In genomic region chr1:84000196-84000885, GRCh38 we compare ENCODE assay signal across 19 cellular contexts. TPM values are rescaled to one million over a fixed set of nuclear protein-coding genes. Genes with fewer than 3 reads are reported as not detected.
A peak's percentile ranks its signal among the peaks of the same experiment; 100 is the strongest.
DNase-seq lines count a peak whose midpoint lies in the region; ATAC-seq, FAIRE-seq and TF ChIP-seq lines count a peak whose summit lies in the region.
"Had no signal": no experiment of that assay in that cellular context is flagged by ENCODE, and none has a peak within 500 bp of the region (broad histone marks: within the 10 kb centered on the region; RNA-seq: fewer than 3 reads in every experiment).

No MANE protein-coding gene starts in this region.

- no peak for DNase-seq in CD4-positive, alpha-beta T cell
- DNase-seq in GM23248, result no peak
- no peak for DNase-seq in naive thymus-derived CD8-positive, alpha-beta T cell
- DNase-seq in left colon, result no peak
- DNase-seq in DMS79 treated with DMSO at 0.1 percent for 48 hours (lab: John Stamatoyannopoulos, UW), result no peak
- no peak for DNase-seq in dedifferentiated amniotic fluid mesenchymal stem cell (ENCODE audit: extremely low spot score)
- DNase-seq in HTR-8/SVneo (ENCODE audit: insufficient read length, low spot score), result no peak
- DNase-seq: activated CD8-positive, alpha-beta memory T cell treated with anti-CD3 and anti-CD28 coated beads, Interleukin-2, amount 50 U/mL, for 4 hours; BE2C; DMS79; effector CD4-positive, alpha-beta T cell; NCI-H1930; NCI-H774 had no signal

- 88 to 89% methylated on average over 8 of the region's 8 CpGs for WGBS in GM23248 (ENCODE audit: low coverage in 1 of 2, low lambda C conversion rate in 2 of 2, missing lambda C conversion rate in 2 of 2), 2 experiments

- no peak for TF ChIP-seq CTCF in CD4-positive, alpha-beta T cell (IDR thresholded peaks at IDR 0.05)

- peaks cover 76% of the 10 kb centered on the region for H3K27me3 Mint-ChIP-seq in CD4-positive, alpha-beta T cell
- peaks cover 55 to 90% (median 59%) of the 10 kb centered on the region in 5 donors for H3K27me3 Mint-ChIP-seq in naive thymus-derived CD8-positive, alpha-beta T cell

- H3K4me1 Mint-ChIP-seq in CD4-positive, alpha-beta T cell (ENCODE audit: low read depth), result peaks cover 18% of the 10 kb centered on the region
- H3K4me1 Mint-ChIP-seq in naive thymus-derived CD8-positive, alpha-beta T cell, result peaks cover 7 to 23% (median 17%) of the 10 kb centered on the region in 4 donors

- H3K9me3 ChIP-seq in CD4-positive, alpha-beta T cell (ENCODE audit: control insufficient read depth, low read length), result no peaks in the 10 kb centered on the region
- H3K9me3 ChIP-seq in GM23248 (ENCODE audit: low read depth), result no peaks in the 10 kb centered on the region
- H3K9me3 ChIP-seq: BE2C, prostate gland, SJSA1 had no signal

- H4K20me1 ChIP-seq in GM23248 (ENCODE audit: insufficient read depth), result no peaks in the 10 kb centered on the region

- H3K27me3 ChIP-seq in CD4-positive, alpha-beta T cell (ENCODE audit: control insufficient read depth, insufficient read depth, low read length), result peaks cover 50% of the 10 kb centered on the region
- no peaks in the 10 kb centered on the region for H3K27me3 ChIP-seq in GM23248 (replicated peaks; ENCODE audit: insufficient read depth)
- H3K27me3 ChIP-seq: BE2C, SJSA1 had no signal

- no peak overlapping the region for H3K27ac ChIP-seq in CD4-positive, alpha-beta T cell (ENCODE audit: low read depth, low read length)
- H3K27ac ChIP-seq in GM23248 (no peak overlapping the region), angular gyrus (ENCODE audit: low read depth, low read length) (peak overlapping the region; percentile 50)
- H3K27ac ChIP-seq: SJSA1 had no signal

- H3K4me1 ChIP-seq in GM23248 (ENCODE audit: insufficient read depth), result peaks cover 3% of the 10 kb centered on the region
- H3K4me1 ChIP-seq: BE2C, prostate gland had no signal

- no peaks in the 10 kb centered on the region for H3K36me3 Mint-ChIP-seq in CD4-positive, alpha-beta T cell (ENCODE audit: low read depth)
- H3K36me3 Mint-ChIP-seq in naive thymus-derived CD8-positive, alpha-beta T cell, result peaks cover 0 to 5% (median 0%) of the 10 kb centered on the region in 3 donors
- H3K36me3 Mint-ChIP-seq: memory B cell had no signal

- H3K36me3 ChIP-seq in GM23248 (ENCODE audit: low read depth), result no peaks in the 10 kb centered on the region
- H3K36me3 ChIP-seq: BE2C, prostate gland had no signal

- no peaks in the 10 kb centered on the region for H3K79me2 ChIP-seq in GM23248 (ENCODE audit: insufficient read depth)

- intact Hi-C loops in CD4-positive, alpha-beta T cell (cut with DNase I, micrococcal nuclease), result no loop called here
- intact Hi-C loops in left colon (cut with DNase I, micrococcal nuclease), result no loop called here

- no peak overlapping the region for H3K4me2 ChIP-seq in GM23248 (ENCODE audit: unreplicated experiment)

- peaks cover 17% of the 10 kb centered on the region for H3F3A ChIP-seq in GM23248 (ENCODE audit: insufficient read depth)

- ATAC-seq in CD4-positive, alpha-beta T cell (ENCODE audit: poor library complexity), result no peak
- no peak for ATAC-seq in naive thymus-derived CD8-positive, alpha-beta T cell
- no peak for ATAC-seq in left colon

- POLR2A ChIA-PET in CD4-positive, alpha-beta T cell (lab: Charles Lee), result no interaction called here
- POLR2A ChIA-PET in naive thymus-derived CD8-positive, alpha-beta T cell (lab: Charles Lee), result no interaction called here

- no peak overlapping the region for H3K9ac ChIP-seq in GM23248

- CTCF ChIA-PET in CD4-positive, alpha-beta T cell (lab: Charles Lee), result no interaction called here

- in situ Hi-C loops in GM23248 (cut with MboI), result no loop called here

- no peaks in the 10 kb centered on the region for H3K9me2 ChIP-seq in GM23248 (ENCODE audit: insufficient read depth)

- H3K9me3 Mint-ChIP-seq in CD4-positive, alpha-beta T cell, result no peaks in the 10 kb centered on the region
- H3K9me3 Mint-ChIP-seq in naive thymus-derived CD8-positive, alpha-beta T cell, result no peaks in the 10 kb centered on the region
- H3K9me3 Mint-ChIP-seq: memory B cell had no signal

- peak overlapping the region; percentile 96; the same call in 1 of the 2 replicates for H2AFZ ChIP-seq in GM23248

- FAIRE-seq in HTR-8/SVneo (lab: Jason Lieb, UNC), result no peak
- FAIRE-seq: astrocyte, urothelium cell line had no signal

- H3K27ac Mint-ChIP-seq in CD4-positive, alpha-beta T cell, result no peak overlapping the region
- peak overlapping the region in 1 of 10 donors; percentile 26 for H3K27ac Mint-ChIP-seq in naive thymus-derived CD8-positive, alpha-beta T cell

- no peak overlapping the region for H3K4me3 ChIP-seq in GM23248

- H3K4me3 Mint-ChIP-seq in CD4-positive, alpha-beta T cell, result peak overlapping the region; percentile 34
- peak overlapping the region in 9 of 10 donors; percentile 2 to 92 (median 46) for H3K4me3 Mint-ChIP-seq in naive thymus-derived CD8-positive, alpha-beta T cell

RNA-seq across cellular contexts. Expression of gene TTLL7, which starts 1.4 kb away (rescaled TPM):
- not detected for total RNA-seq in CD4-positive, alpha-beta T cell
- total RNA-seq in GM23248 (2014; rRNA removed; shearing (Covaris generic)), result 2.7 and 3.0 TPM in 2 replicates
- 2.6 and 2.9 TPM in 2 replicates for polyA plus RNA-seq in GM23248 (2016; fragmentation: Nextera tagmentation; extraction: Ambion mirVana)
- total RNA-seq in naive thymus-derived CD8-positive, alpha-beta T cell, result not detected
- under 1 TPM in 1 of 3 donors, not detected in 2; 0.89 TPM for polyA plus RNA-seq in naive thymus-derived CD8-positive, alpha-beta T cell
- total RNA-seq in left colon, result 10 to 100 TPM in 1 of 2 donors, 1 to 10 TPM in 1; 2.8 to 10.3 TPM
